In the genomic region with DNA sequence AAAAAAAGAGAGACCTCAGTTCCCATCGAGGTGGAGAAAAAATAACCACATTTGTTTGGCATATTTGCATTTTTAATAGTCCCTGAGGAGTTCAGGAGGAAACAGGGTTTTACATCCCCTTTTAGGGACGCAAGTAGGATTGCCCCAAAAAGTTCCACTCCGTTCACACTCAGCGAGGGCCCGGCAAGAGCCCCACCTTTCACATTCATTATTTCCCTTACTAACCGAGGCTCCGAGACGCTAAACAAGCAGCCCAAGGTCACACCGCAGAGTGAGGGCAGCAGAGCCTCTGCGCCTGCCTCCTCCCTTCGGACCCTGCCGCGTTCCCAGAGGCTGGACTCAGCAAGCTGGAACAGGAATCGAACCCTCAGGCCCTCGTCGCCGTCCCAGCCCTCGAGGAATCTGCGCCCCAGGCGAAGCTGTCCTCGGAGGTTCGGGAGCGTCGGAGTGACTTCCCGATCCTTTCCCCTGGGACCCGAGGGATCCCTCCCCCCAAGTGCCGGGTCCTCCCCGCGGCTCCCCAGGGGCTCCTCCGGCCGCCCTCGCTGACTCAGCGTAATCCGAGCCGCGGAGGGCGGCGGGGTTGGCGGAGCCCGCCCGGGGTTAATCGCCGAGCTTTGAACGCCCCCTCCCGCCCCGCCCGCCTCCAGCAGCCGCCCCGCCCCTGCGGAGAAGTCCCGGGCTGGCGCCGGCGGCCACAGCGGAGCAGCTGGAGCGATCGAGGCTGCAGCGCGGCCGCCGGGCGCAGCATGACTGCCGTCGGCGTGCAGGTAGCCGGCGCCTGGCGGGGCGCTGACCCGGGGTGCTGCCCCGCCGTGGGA, we compare ENCODE assay signal across 8 cellular contexts. TPM values are rescaled to one million over a fixed set of nuclear protein-coding genes. Genes with fewer than 3 reads are reported as not detected.
DNase-seq lines count a peak whose midpoint lies in the region; ATAC-seq and TF ChIP-seq lines count a peak whose summit lies in the region.

A gene with protein sequence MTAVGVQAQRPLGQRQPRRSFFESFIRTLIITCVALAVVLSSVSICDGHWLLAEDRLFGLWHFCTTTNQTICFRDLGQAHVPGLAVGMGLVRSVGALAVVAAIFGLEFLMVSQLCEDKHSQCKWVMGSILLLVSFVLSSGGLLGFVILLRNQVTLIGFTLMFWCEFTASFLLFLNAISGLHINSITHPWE (plus strand): TSS at position 700 of the 821 bp plus-strand sequence. CDS start 50 bp downstream, at position 750.

- POLR2A ChIA-PET in CD8-positive, alpha-beta T cell (lab: Charles Lee): no interaction called here

- no peak for ATAC-seq in CD8-positive, alpha-beta T cell
- ATAC-seq in GM18520 (IDR thresholded peaks at IDR 0.05; ENCODE audit: unreplicated experiment) (peak; percentile 59), HG02884 (IDR thresholded peaks at IDR 0.05; ENCODE audit: unreplicated experiment) (peak; percentile 59)

- CTCF ChIA-PET in CD8-positive, alpha-beta T cell (lab: Charles Lee): no interaction called here

- peaks cover 65% of the 10 kb centered on the region for H3K27me3 Mint-ChIP-seq in CD8-positive, alpha-beta T cell (ENCODE audit: low read depth)

- H3K27ac Mint-ChIP-seq in CD8-positive, alpha-beta T cell: no peak within 1 kb of the TSS

- no peak for TF ChIP-seq CTCF in CD8-positive, alpha-beta T cell (IDR thresholded peaks at IDR 0.05)

- intact Hi-C loops in CD8-positive, alpha-beta T cell (cut with DNase I, micrococcal nuclease): no loop called here

- H3K9me3 ChIP-seq in CD8-positive, alpha-beta T cell (ENCODE audit: low read length): no peaks in the 10 kb centered on the region
- no peaks in the 10 kb centered on the region for H3K9me3 ChIP-seq in iPS-18c (ENCODE audit: control insufficient read depth, insufficient read depth, low read length)

- peaks cover 10% of the 10 kb centered on the region for H3K4me1 Mint-ChIP-seq in CD8-positive, alpha-beta T cell (ENCODE audit: low read depth)

- H3K36me3 ChIP-seq in CD8-positive, alpha-beta T cell (ENCODE audit: insufficient read depth, low read length): no peaks in the 10 kb centered on the region

- no peaks in the 10 kb centered on the region for H3K27me3 ChIP-seq in CD8-positive, alpha-beta T cell (ENCODE audit: insufficient read depth, low read length)

- H3K4me3 ChIP-seq in CD8-positive, alpha-beta T cell (ENCODE audit: low read depth, low read length): no peak within 1 kb of the TSS
- H3K4me3 ChIP-seq in iPS-18c (ENCODE audit: insufficient read depth, low read depth, low read length) (peak within 1 kb of the TSS; percentile 75), skeletal muscle cell (ENCODE audit: low read depth, low read length) (peak within 1 kb of the TSS; percentile 42)

- H3K9me3 Mint-ChIP-seq in CD8-positive, alpha-beta T cell: no peaks in the 10 kb centered on the region

- peak in 1 of 7 experiments; percentile 9 for DNase-seq in CD8-positive, alpha-beta T cell
- DNase-seq in NCI-H1930 (lab: John Stamatoyannopoulos, UW) (peak; percentile 33 to 72), astrocyte of the hippocampus (ENCODE audit: low read depth, low spot score) (peak; percentile 90), skeletal muscle cell (ENCODE audit: low read depth) (peak; percentile 10)
- DNase-seq in central memory CD4-positive, alpha-beta T cell: no peak

- no peak within 1 kb of the TSS for H3K27ac ChIP-seq in CD8-positive, alpha-beta T cell (ENCODE audit: low read depth, low read length)

- peak within 1 kb of the TSS; percentile 68 for H3K4me3 Mint-ChIP-seq in CD8-positive, alpha-beta T cell

- no peaks in the 10 kb centered on the region for H3K4me1 ChIP-seq in CD8-positive, alpha-beta T cell (ENCODE audit: insufficient read depth, low read length)

- H3K36me3 Mint-ChIP-seq in CD8-positive, alpha-beta T cell: no peaks in the 10 kb centered on the region

RNA-seq across cellular contexts. Expression of the gene that starts here (rescaled TPM):
- total RNA-seq in CD8-positive, alpha-beta T cell: not detected
